8 cellular contexts compared by ENCODE assay signal in the genomic region with DNA sequence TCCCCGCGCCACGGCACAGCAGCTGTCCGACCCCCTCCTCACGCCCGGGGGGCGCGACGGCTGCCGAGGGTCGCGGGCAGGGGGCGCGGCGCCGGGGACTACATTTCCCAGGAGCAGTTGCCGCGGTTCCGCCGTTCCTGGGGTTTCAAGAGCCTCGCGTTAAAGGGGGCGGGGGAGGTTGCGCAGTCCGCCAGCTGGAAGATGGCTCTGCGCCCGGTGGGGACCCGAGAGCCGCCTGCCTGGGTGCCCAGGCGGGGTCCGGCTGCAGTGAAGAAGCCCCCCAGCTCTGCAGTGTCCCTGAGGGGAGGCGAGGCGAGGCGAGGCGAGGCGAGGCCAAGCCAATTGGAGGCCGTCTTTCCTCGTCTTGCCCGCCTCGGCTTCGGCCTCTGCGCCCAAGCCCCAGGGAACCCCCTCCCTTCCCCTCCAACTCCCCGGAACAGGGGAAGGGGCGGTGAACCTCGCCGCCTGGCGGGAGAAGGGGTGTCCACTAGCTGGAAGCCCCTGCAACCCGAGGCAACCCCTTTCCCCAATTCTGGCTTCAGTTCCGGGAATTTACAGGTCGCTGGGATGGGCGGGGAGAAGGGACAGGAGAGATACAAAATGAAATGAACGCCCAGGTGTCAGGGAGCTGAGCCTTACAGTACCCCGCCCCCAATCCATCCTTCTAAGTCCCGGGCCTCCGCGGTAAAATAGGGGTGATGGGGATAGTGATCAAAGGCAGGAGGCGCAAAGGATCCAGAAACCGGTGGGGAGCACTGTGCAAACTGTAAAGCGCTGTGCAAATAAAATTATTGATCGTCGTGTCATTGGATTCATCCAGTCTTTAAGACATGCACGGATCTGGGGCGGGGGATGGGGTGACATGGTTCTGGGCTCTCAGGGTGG. TPM values are rescaled to one million over a fixed set of nuclear protein-coding genes. Genes with fewer than 3 reads are reported as not detected.
DNase-seq lines count a peak whose midpoint lies in the region; ATAC-seq and TF ChIP-seq lines count a peak whose summit lies in the region.

No MANE protein-coding gene starts in this region.

- peaks cover 20% of the 10 kb centered on the region for H3K79me2 ChIP-seq in PC-3 (ENCODE audit: low read length)

- peaks cover 53% of the 10 kb centered on the region for H3K4me1 Mint-ChIP-seq in stimulated activated memory B cell treated with anti-CD40 and anti-IgM and Interleukin-4, amounts not matched to agents 10 μg/mL and 1 μg/mL and 100 μg/mL, for 72 hours

- H3K36me3 ChIP-seq in PC-3 (ENCODE audit: low read depth, low read length), result no peaks in the 10 kb centered on the region

- peak; percentile 26 for ATAC-seq in PC-3
- no peak for ATAC-seq in stimulated activated memory B cell treated with anti-CD40 and anti-IgM and Interleukin-4, amounts not matched to agents 10 μg/mL and 1 μg/mL and 100 μg/mL, for 72 hours
- no peak for ATAC-seq in GM21390 (IDR thresholded peaks at IDR 0.05; ENCODE audit: unreplicated experiment)

- H2AFZ ChIP-seq in PC-3 (ENCODE audit: low read length), result peak overlapping the region; percentile 95

- peaks cover 12% of the 10 kb centered on the region for H3F3A ChIP-seq in PC-3 (ENCODE audit: low read length, unreplicated experiment)

- DNase-seq in AML-193 (lab: John Stamatoyannopoulos, UW) (peak; percentile 23 to 25), GM12865 (ENCODE audit: low read depth) (no peak), PC-3 (peak; percentile 30), cerebellum (ENCODE audit: low spot score) (peak; percentile 77), kidney glomerular epithelial cell (lab: John Stamatoyannopoulos, UW) (peak; percentile 40), HCEC 1CT (no peak)

- H3K27me3 Mint-ChIP-seq in stimulated activated memory B cell treated with anti-CD40 and anti-IgM and Interleukin-4, amounts not matched to agents 10 μg/mL and 1 μg/mL and 100 μg/mL, for 72 hours, result peaks cover 50% of the 10 kb centered on the region

- H3K9me3 Mint-ChIP-seq in stimulated activated memory B cell treated with anti-CD40 and anti-IgM and Interleukin-4, amounts not matched to agents 10 μg/mL and 1 μg/mL and 100 μg/mL, for 72 hours, result no peaks in the 10 kb centered on the region

- H3K27ac Mint-ChIP-seq in stimulated activated memory B cell treated with anti-CD40 and anti-IgM and Interleukin-4, amounts not matched to agents 10 μg/mL and 1 μg/mL and 100 μg/mL, for 72 hours, result no peak overlapping the region

- H3K36me3 Mint-ChIP-seq in stimulated activated memory B cell treated with anti-CD40 and anti-IgM and Interleukin-4, amounts not matched to agents 10 μg/mL and 1 μg/mL and 100 μg/mL, for 72 hours, result no peaks in the 10 kb centered on the region

- TF ChIP-seq CTCF in GM12865 (IDR thresholded peaks at IDR 0.05; ENCODE audit: insufficient read depth, low read depth, low read length, missing control alignments) (no peak), PC-3 (conservative IDR thresholded peaks at IDR 0.05; ENCODE audit: low read depth, low read length) (no peak)

- no peaks in the 10 kb centered on the region for H3K9me3 ChIP-seq in PC-3 (ENCODE audit: low read length)

- POLR2A ChIA-PET in PC-3 (lab: Charles Lee; ENCODE audit: unreplicated experiment), result no interaction called here

- H4K20me1 ChIP-seq in PC-3 (ENCODE audit: low read length), result peaks cover 17% of the 10 kb centered on the region

- intact Hi-C loops in PC-3 (cut with micrococcal nuclease), result loop anchor here (10.0 kb wide), 1 partner anchor 118 kb away; a partner anchor contains a TSS

- H3K27ac ChIP-seq in PC-3 (ENCODE audit: low read length), result 0 out of 2 replicates have a peak overlapping the region, but pooled peaks have one; percentile 8

- H3K9ac ChIP-seq in PC-3 (ENCODE audit: low read length), result peak overlapping the region; percentile 64

- peak overlapping the region; percentile 100 for H3K4me2 ChIP-seq in PC-3 (ENCODE audit: low read length)

- H3K4me3 ChIP-seq in GM12865 (ENCODE audit: low read depth, low read length) (peak overlapping the region; percentile 55), PC-3 (ENCODE audit: low read length) (peak overlapping the region; percentile 82)

- H3K27me3 ChIP-seq in PC-3 (ENCODE audit: low read length), result no peaks in the 10 kb centered on the region

- CTCF ChIA-PET in PC-3 (lab: Charles Lee), result interaction anchor here (0.6 kb wide), 1 partner anchor 20 kb away, joined by 3 read pairs; no protein-coding TSS in a partner anchor

- H3K9me2 ChIP-seq in PC-3 (replicated peaks; ENCODE audit: low read length), result no peaks in the 10 kb centered on the region

- BruUV-seq in PC-3 (replicated peaks; lab: Mats Ljungman, UMichigan), result no TSS peak

- peak overlapping the region; percentile 62 for H3K4me3 Mint-ChIP-seq in stimulated activated memory B cell treated with anti-CD40 and anti-IgM and Interleukin-4, amounts not matched to agents 10 μg/mL and 1 μg/mL and 100 μg/mL, for 72 hours

- peaks cover 12% of the 10 kb centered on the region for H3K4me1 ChIP-seq in PC-3 (ENCODE audit: insufficient read depth, low read length)

RNA-seq across cellular contexts. Expression of a gene that starts 5.2 kb away (rescaled TPM):
- total RNA-seq in PC-3 (2014; rRNA removed) (26.0 and 33.3 TPM in 2 replicates), cerebellum (5.7 TPM)

RNA-seq across cellular contexts. Expression of a gene that starts 20.6 kb away (rescaled TPM):
- total RNA-seq in PC-3 (2014; rRNA removed) (not detected in 2 replicates), cerebellum (not detected)

RNA-seq across cellular contexts. Expression of a gene that starts 41.6 kb away (rescaled TPM):
- total RNA-seq in PC-3 (2014; rRNA removed) (24.9 and 30.1 TPM in 2 replicates), cerebellum (17.9 TPM)

RNA-seq across cellular contexts. Expression of a gene that starts 46.7 kb away (rescaled TPM):
- total RNA-seq in PC-3 (2014; rRNA removed) (164 and 218 TPM in 2 replicates), cerebellum (387 TPM)

Comparison
In these comparisons a context has a peak if more than half of its experiments do, and no peak if none do; other contexts are left out.
1. DNase-seq: peak in AML-193 (2 of 2), PC-3 (single experiment), cerebellum (single experiment) and kidney glomerular epithelial cell (single experiment); none in GM12865 (single experiment) and HCEC 1CT (single experiment).